In genomic region chr5:180157866-180158265, GRCh38 we compare ENCODE assay signal across 19 cellular contexts. TPM values are rescaled to one million over a fixed set of nuclear protein-coding genes. Genes with fewer than 3 reads are reported as not detected.
DNase-seq lines count a peak whose midpoint lies in the region; ATAC-seq, FAIRE-seq and TF ChIP-seq lines count a peak whose summit lies in the region.
"Had no signal": no experiment of that assay in that cellular context is flagged by ENCODE, and none has a peak within 500 bp of the region (broad histone marks: within the 10 kb centered on the region; RNA-seq: fewer than 3 reads in every experiment).

No MANE protein-coding gene starts in this region.

- intact Hi-C loops in sciatic nerve (cut with DNase I): loop anchor here (2.0 kb wide), 1 partner anchor 59 kb away; no protein-coding TSS in a partner anchor

- H3K4me1 Mint-ChIP-seq in activated CD8-positive, alpha-beta memory T cell treated with anti-CD3 and anti-CD28 coated beads, Interleukin-2, amount 10 ng/mL, durations not matched to agents 7 days and 5 days: no peaks in the 10 kb centered on the region
- H3K4me1 Mint-ChIP-seq: CD4-positive, alpha-beta memory T cell had no signal

- no peak overlapping the region for H3K27ac Mint-ChIP-seq in activated CD8-positive, alpha-beta memory T cell treated with anti-CD3 and anti-CD28 coated beads, Interleukin-2, amount 10 ng/mL, durations not matched to agents 7 days and 5 days
- H3K27ac Mint-ChIP-seq: CD4-positive, alpha-beta memory T cell had no signal

- H3K9me3 Mint-ChIP-seq in activated CD8-positive, alpha-beta memory T cell treated with anti-CD3 and anti-CD28 coated beads, Interleukin-2, amount 10 ng/mL, durations not matched to agents 7 days and 5 days (ENCODE audit: low read depth): no peaks in the 10 kb centered on the region

- no peaks in the 10 kb centered on the region for H3K36me3 Mint-ChIP-seq in activated CD8-positive, alpha-beta memory T cell treated with anti-CD3 and anti-CD28 coated beads, Interleukin-2, amount 10 ng/mL, durations not matched to agents 7 days and 5 days
- H3K36me3 Mint-ChIP-seq: CD4-positive, alpha-beta memory T cell had no signal

- CTCF ChIA-PET in activated CD8-positive, alpha-beta memory T cell treated with anti-CD3 and anti-CD28 coated beads, Interleukin-2, amount 10 ng/mL, durations not matched to agents 7 days and 5 days (lab: Charles Lee): no interaction called here

- no peaks in the 10 kb centered on the region for H3K27me3 ChIP-seq in bronchial epithelial cell (ENCODE audit: control insufficient read depth, insufficient read depth, low read length)

- FAIRE-seq in bronchial epithelial cell (lab: Jason Lieb, UNC): peak; percentile 43
- FAIRE-seq: A549, GM12892, GM18507 had no signal

- no peak for ATAC-seq in activated CD8-positive, alpha-beta memory T cell treated with anti-CD3 and anti-CD28 coated beads, Interleukin-2, amount 10 ng/mL, durations not matched to agents 7 days and 5 days
- ATAC-seq in sciatic nerve: no peak
- no peak for ATAC-seq in HG03039 (IDR thresholded peaks at IDR 0.05; ENCODE audit: unreplicated experiment)
- ATAC-seq: A549 had no signal

- peaks cover 12% of the 10 kb centered on the region for H3K27me3 Mint-ChIP-seq in activated CD8-positive, alpha-beta memory T cell treated with anti-CD3 and anti-CD28 coated beads, Interleukin-2, amount 10 ng/mL, durations not matched to agents 7 days and 5 days

- no peak overlapping the region for H3K4me3 ChIP-seq in bronchial epithelial cell (ENCODE audit: low read depth, low read length)
- H3K4me3 ChIP-seq: A549, GM23248, HAP-1 had no signal

- no peak overlapping the region for H3K4me3 Mint-ChIP-seq in activated CD8-positive, alpha-beta memory T cell treated with anti-CD3 and anti-CD28 coated beads, Interleukin-2, amount 10 ng/mL, durations not matched to agents 7 days and 5 days
- H3K4me3 Mint-ChIP-seq: CD4-positive, alpha-beta memory T cell had no signal

- DNase-seq in activated CD8-positive, alpha-beta memory T cell treated with anti-CD3 and anti-CD28 coated beads, Interleukin-2, amount 10 ng/mL, durations not matched to agents 7 days and 5 days: peak; percentile 15
- no peak for DNase-seq in activated CD8-positive, alpha-beta memory T cell treated with anti-CD3 and anti-CD28 coated beads, Interleukin-2, amount 50 U/mL, for 48 hours
- DNase-seq in bronchial epithelial cell (ENCODE audit: low read depth) (no peak), iPS-NIHi7 (ENCODE audit: extremely low spot score) (peak; percentile 6), sciatic nerve (ENCODE audit: low spot score) (peak; percentile 6), NCI-H1048 (lab: John Stamatoyannopoulos, UW) (no peak), amygdala (lab: John Stamatoyannopoulos, UW) (no peak)
- DNase-seq: AML-193; CD4-positive, alpha-beta memory T cell; DMS153; DMS79; GDM1; GM23248 had no signal

- TF ChIP-seq CTCF in bronchial epithelial cell (IDR thresholded peaks at IDR 0.05; ENCODE audit: insufficient read depth, low read length, severe bottlenecking): no peak

- no peaks in the 10 kb centered on the region for H3K36me3 ChIP-seq in bronchial epithelial cell (ENCODE audit: control insufficient read depth, insufficient read depth, low read length)
- H3K36me3 ChIP-seq: HAP-1 had no signal

RNA-seq across cellular contexts. Expression of gene RASGEF1C, which starts 51.1 kb away (rescaled TPM):
- total RNA-seq in activated CD8-positive, alpha-beta memory T cell treated with anti-CD3 and anti-CD28 coated beads, Interleukin-2, amount 10 ng/mL, durations not matched to agents 7 days and 5 days: not detected
- under 0.01 TPM in 1 of 2 replicates, not detected in the other for total RNA-seq in bronchial epithelial cell
- total RNA-seq in sciatic nerve: 10.3 TPM
- total RNA-seq: CD4-positive, alpha-beta memory T cell; GM23248; HT-29 had no signal

Comparison
In these comparisons a context has a peak if more than half of its experiments do, and no peak if none do; other contexts are left out.
1. DNase-seq: peak in activated CD8-positive, alpha-beta memory T cell treated with anti-CD3 and anti-CD28 coated beads, Interleukin-2, amount 10 ng/mL, durations not matched to agents 7 days and 5 days (single experiment), iPS-NIHi7 (single experiment) and sciatic nerve (single experiment); none in activated CD8-positive, alpha-beta memory T cell treated with anti-CD3 and anti-CD28 coated beads, Interleukin-2, amount 50 U/mL, for 48 hours (single experiment), bronchial epithelial cell (single experiment), NCI-H1048 (single experiment) and amygdala (0 of 56).
2. RNA of gene RASGEF1C, which starts 51.1 kb away (total RNA-seq): 10.3 TPM in sciatic nerve (single experiment); not detected in activated CD8-positive, alpha-beta memory T cell treated with anti-CD3 and anti-CD28 coated beads, Interleukin-2, amount 10 ng/mL, durations not matched to agents 7 days and 5 days and under 0.01 TPM in bronchial epithelial cell; every median in the first group is over 10 times any median in the second.